Comparison of ENCODE assay signal across 8 cellular contexts in the genomic region with DNA sequence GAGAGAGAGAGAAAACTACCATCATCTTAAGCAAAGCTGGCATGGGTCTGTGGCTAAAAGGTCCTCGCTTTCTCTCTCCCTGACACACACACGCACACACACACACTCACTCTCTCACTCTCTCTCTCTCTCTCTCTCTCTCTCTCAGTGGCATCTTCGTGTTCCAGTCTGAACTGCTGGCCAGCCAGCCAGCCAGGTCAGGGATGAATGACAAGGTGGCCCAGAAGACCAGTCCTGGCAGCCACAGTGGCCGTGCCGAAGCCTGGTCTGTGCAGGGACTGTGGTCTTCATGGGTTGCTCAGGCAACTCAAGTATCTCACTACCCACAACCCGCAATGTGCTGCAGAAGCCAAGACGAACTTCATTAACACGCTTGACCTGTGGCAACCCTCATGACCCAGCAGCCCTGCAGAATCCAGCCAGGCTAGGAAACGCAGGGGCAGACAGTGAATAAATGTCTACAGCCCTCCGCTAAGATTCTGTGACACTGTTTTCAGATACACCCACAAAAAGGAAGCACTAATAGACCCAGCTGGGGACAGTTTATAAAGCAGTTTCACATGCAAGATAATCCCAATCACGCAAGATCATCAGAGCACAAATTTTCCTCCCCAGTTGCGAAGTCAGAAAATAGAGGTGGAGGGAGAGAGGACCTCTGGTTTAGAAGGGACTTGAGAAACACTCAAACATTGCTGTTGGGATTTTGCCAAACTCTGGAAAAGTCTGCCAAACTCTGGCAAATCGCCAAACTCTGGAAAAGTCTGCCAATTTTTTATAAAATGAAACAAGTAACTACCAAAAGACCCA.
A peak's percentile ranks its signal among the peaks of the same experiment; 100 is the strongest.
DNase-seq lines count a peak whose midpoint lies in the region; ATAC-seq, FAIRE-seq and TF ChIP-seq lines count a peak whose summit lies in the region.

No MANE protein-coding gene starts in this region.

- H2AFZ ChIP-seq in fibroblast of lung (ENCODE audit: low read length), result no peak overlapping the region

- H3K4me2 ChIP-seq in fibroblast of lung (ENCODE audit: extremely low read depth, insufficient read depth, low read length), result peak overlapping the region; percentile 55

- ATAC-seq in sciatic nerve (peak; percentile 38), HG03378 (IDR thresholded peaks at IDR 0.05; ENCODE audit: unreplicated experiment) (no peak)

- H3K36me3 ChIP-seq in fibroblast of lung (ENCODE audit: control insufficient read depth, insufficient read depth, low read length), result no peaks in the 10 kb centered on the region

- H3K27ac ChIP-seq in fibroblast of lung (ENCODE audit: insufficient read depth, low read length), result peak overlapping the region; percentile 83

- DNase-seq in GM19239 (ENCODE audit: insufficient read length, low spot score), result no peak
- DNase-seq in NCI-H345 (lab: John Stamatoyannopoulos, UW), result peak; percentile 85
- DNase-seq in fibroblast of lung (ENCODE audit: low read depth in 2 of 2), result peak; percentile 73 to 88
- DNase-seq in sciatic nerve (ENCODE audit: low spot score), result no peak
- DNase-seq in stimulated activated CD4-positive, alpha-beta T cell treated with anti-CD3 and anti-CD28 coated beads, Interleukin-2, amount 100 ng/mL, for 24 hours, result no peak
- no peak for DNase-seq in SHP77 treated with DMSO at 0.1 percent for 48 hours (lab: John Stamatoyannopoulos, UW)
- DNase-seq in activated naive CD4-positive, alpha-beta T cell treated with anti-CD3 and anti-CD28 coated beads, Interleukin-2, amount 50 U/mL, for 16 hours, result no peak

- H3K4me1 ChIP-seq in fibroblast of lung (ENCODE audit: control insufficient read depth, extremely low read depth, insufficient read depth, low read length), result peaks cover 36% of the 10 kb centered on the region

- H3K4me3 ChIP-seq in fibroblast of lung (replicated peaks in 1 of 4; ENCODE audit: control extremely low read depth in 1 of 4, insufficient read depth in 1 of 4, low read depth in 3 of 4, low read length in 4 of 4), result no peak overlapping the region

- peak overlapping the region; percentile 0 for H3K9ac ChIP-seq in fibroblast of lung (ENCODE audit: insufficient read depth, low read length)

- intact Hi-C loops in sciatic nerve (cut with DNase I), result no loop called here

- TF ChIP-seq CTCF in fibroblast of lung (conservative IDR thresholded peaks at IDR 0.05 in 1 of 2, IDR thresholded peaks at IDR 0.05 in 1 of 2; ENCODE audit: low read depth in 1 of 2, low read length in 2 of 2), result no peak

- H3K79me2 ChIP-seq in fibroblast of lung (ENCODE audit: control insufficient read depth, insufficient read depth, low read length), result peaks cover 14% of the 10 kb centered on the region

- H3K9me3 ChIP-seq in fibroblast of lung (ENCODE audit: control insufficient read depth, insufficient read depth, low read depth, low read length), result no peaks in the 10 kb centered on the region

- peak; percentile 45 for FAIRE-seq in GM19239 (lab: Jason Lieb, UNC)

- H4K20me1 ChIP-seq in fibroblast of lung (ENCODE audit: control insufficient read depth, extremely low read depth, insufficient read depth, low read length), result no peaks in the 10 kb centered on the region

- H3K27me3 ChIP-seq in fibroblast of lung (ENCODE audit: control insufficient read depth, insufficient read depth, low read length), result no peaks in the 10 kb centered on the region

Comparison
In these comparisons a context has a peak if more than half of its experiments do, and no peak if none do; other contexts are left out.
1. DNase-seq: peak in NCI-H345 (single experiment) and fibroblast of lung (2 of 2); none in GM19239 (single experiment), sciatic nerve (single experiment), stimulated activated CD4-positive, alpha-beta T cell treated with anti-CD3 and anti-CD28 coated beads, Interleukin-2, amount 100 ng/mL, for 24 hours (0 of 2), SHP77 treated with DMSO at 0.1 percent for 48 hours (single experiment) and activated naive CD4-positive, alpha-beta T cell treated with anti-CD3 and anti-CD28 coated beads, Interleukin-2, amount 50 U/mL, for 16 hours (single experiment).